ENCODE assay signal across 1 cellular context in genomic region chr10:32960022-32960421, GRCh38.
TF ChIP-seq lines count a peak whose summit lies in the region.

No MANE protein-coding gene starts in this region.

TF ChIP-seq in SK-N-SH, 30 proteins besides CTCF, POLR2A, EP300 and RAD21 (continued from another document):
- TF ChIP-seq, protein P1, sequence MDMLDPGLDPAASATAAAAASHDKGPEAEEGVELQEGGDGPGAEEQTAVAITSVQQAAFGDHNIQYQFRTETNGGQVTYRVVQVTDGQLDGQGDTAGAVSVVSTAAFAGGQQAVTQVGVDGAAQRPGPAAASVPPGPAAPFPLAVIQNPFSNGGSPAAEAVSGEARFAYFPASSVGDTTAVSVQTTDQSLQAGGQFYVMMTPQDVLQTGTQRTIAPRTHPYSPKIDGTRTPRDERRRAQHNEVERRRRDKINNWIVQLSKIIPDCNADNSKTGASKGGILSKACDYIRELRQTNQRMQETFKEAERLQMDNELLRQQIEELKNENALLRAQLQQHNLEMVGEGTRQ (IDR thresholded peaks at IDR 0.05; ENCODE audit: borderline replicate concordance, low read depth, low read length), result no peak
